8 cellular contexts compared by ENCODE assay signal in genomic region chr9:127926961-127927456, GRCh38. TPM values are rescaled to one million over a fixed set of nuclear protein-coding genes. Genes with fewer than 3 reads are reported as not detected.
DNase-seq lines count a peak whose midpoint lies in the region; ATAC-seq, FAIRE-seq and TF ChIP-seq lines count a peak whose summit lies in the region.

No MANE protein-coding gene starts in this region.

- H3K27me3 Mint-ChIP-seq in CD4-positive, CD25-positive, alpha-beta regulatory T cell, result peaks cover 32% of the 10 kb centered on the region

- no peaks in the 10 kb centered on the region for H3K36me3 Mint-ChIP-seq in CD4-positive, CD25-positive, alpha-beta regulatory T cell

- H3K27ac ChIP-seq in CD4-positive, CD25-positive, alpha-beta regulatory T cell (ENCODE audit: insufficient read depth, low read length, poor library complexity, severe bottlenecking), result no peak overlapping the region
- no peak overlapping the region for H3K27ac ChIP-seq in HEK293 (ENCODE audit: extremely low read depth, low read depth, low read length)
- no peak overlapping the region for H3K27ac ChIP-seq in mucosa of rectum (ENCODE audit: low read depth in 2 of 2, low read length in 2 of 2)
- no peak overlapping the region for H3K27ac ChIP-seq in ascending aorta

- FAIRE-seq in bronchial epithelial cell (lab: Jason Lieb, UNC), result no peak

- intact Hi-C loops in ascending aorta (cut with DNase I), result loop anchor here (10.0 kb wide), 1 partner anchor 422 kb away; no protein-coding TSS in a partner anchor

- H3K9ac ChIP-seq in mucosa of rectum (ENCODE audit: low read depth in 1 of 2, low read length in 2 of 2), result no peak overlapping the region

- POLR2A ChIA-PET in HEK293 (lab: Yijun Ruan, JAX), result no interaction called here

- DNase-seq in CD4-positive, CD25-positive, alpha-beta regulatory T cell, result no peak
- DNase-seq in bronchial epithelial cell (ENCODE audit: low read depth), result no peak
- DNase-seq in glomerular visceral epithelial cell (ENCODE audit: extremely low spot score), result no peak
- no peak for DNase-seq in ascending aorta (ENCODE audit: low spot score in 2 of 2)
- DNase-seq in mesenteric fat pad (ENCODE audit: low spot score), result no peak

- H3K9me3 Mint-ChIP-seq in CD4-positive, CD25-positive, alpha-beta regulatory T cell, result peaks cover 0 to 3% (median 0%) of the 10 kb centered on the region in 7 donors

- H3K4me3 ChIP-seq in CD4-positive, CD25-positive, alpha-beta regulatory T cell (ENCODE audit: low read depth, low read length), result no peak overlapping the region
- peak overlapping the region; percentile 34 for H3K4me3 ChIP-seq in HEK293 (ENCODE audit: low read depth, low read length)
- H3K4me3 ChIP-seq in bronchial epithelial cell (ENCODE audit: low read depth, low read length), result peak overlapping the region; percentile 70
- H3K4me3 ChIP-seq in mucosa of rectum (ENCODE audit: low read length in 2 of 2), result peak overlapping the region; percentile 2 to 26
- H3K4me3 ChIP-seq in ascending aorta, result no peak overlapping the region

- TF ChIP-seq CTCF in HEK293 (tag by site-specific recombination; IDR thresholded peaks at IDR 0.05), result no peak
- no peak for TF ChIP-seq CTCF in bronchial epithelial cell (IDR thresholded peaks at IDR 0.05; ENCODE audit: insufficient read depth, low read length, severe bottlenecking)
- no peak for TF ChIP-seq CTCF in ascending aorta (IDR thresholded peaks at IDR 0.05)

- ATAC-seq in CD4-positive, CD25-positive, alpha-beta regulatory T cell (ENCODE audit: low read depth in 2 of 2), result peak; percentile 1
- ATAC-seq in GM18498 (IDR thresholded peaks at IDR 0.05; ENCODE audit: unreplicated experiment), result no peak

- no peaks in the 10 kb centered on the region for H3K9me3 ChIP-seq in CD4-positive, CD25-positive, alpha-beta regulatory T cell (ENCODE audit: control insufficient read depth in 2 of 2, low read length in 2 of 2)
- no peaks in the 10 kb centered on the region for H3K9me3 ChIP-seq in HEK293 (ENCODE audit: control insufficient read depth, insufficient read depth, low read depth, low read length)
- H3K9me3 ChIP-seq in mucosa of rectum (ENCODE audit: control insufficient read depth in 2 of 2, low read length in 2 of 2), result no peaks in the 10 kb centered on the region
- no peaks in the 10 kb centered on the region for H3K9me3 ChIP-seq in ascending aorta

- H3K27ac Mint-ChIP-seq in CD4-positive, CD25-positive, alpha-beta regulatory T cell, result no peak overlapping the region

- peaks cover 0 to 36% (median 20%) of the 10 kb centered on the region in 4 donors for H3K4me1 Mint-ChIP-seq in CD4-positive, CD25-positive, alpha-beta regulatory T cell

- peaks cover 41% of the 10 kb centered on the region for H3K4me1 ChIP-seq in CD4-positive, CD25-positive, alpha-beta regulatory T cell (ENCODE audit: control insufficient read depth, insufficient read depth, low read length, poor library complexity, severe bottlenecking)
- H3K4me1 ChIP-seq in HEK293 (ENCODE audit: control insufficient read depth, insufficient read depth, low read length) (0 out of 2 replicates have a peak, but pooled peaks cover 5% of the 10 kb centered on the region), mucosa of rectum (ENCODE audit: control insufficient read depth in 2 of 2, insufficient read depth in 2 of 2, low read length in 2 of 2) (peaks cover 24 to 27% of the 10 kb centered on the region in 2 donors), ascending aorta (peaks cover 0 to 28% of the 10 kb centered on the region in 2 donors)

- H3K36me3 ChIP-seq in CD4-positive, CD25-positive, alpha-beta regulatory T cell (ENCODE audit: control insufficient read depth, insufficient read depth, low read length), result no peaks in the 10 kb centered on the region
- H3K36me3 ChIP-seq in HEK293 (ENCODE audit: control insufficient read depth in 2 of 2, insufficient read depth in 1 of 2, low read length in 2 of 2), result no peaks in the 10 kb centered on the region
- no peaks in the 10 kb centered on the region for H3K36me3 ChIP-seq in bronchial epithelial cell (ENCODE audit: control insufficient read depth, insufficient read depth, low read length)
- H3K36me3 ChIP-seq in mucosa of rectum (ENCODE audit: control insufficient read depth in 2 of 2, insufficient read depth in 2 of 2, low read length in 2 of 2), result no peaks in the 10 kb centered on the region
- H3K36me3 ChIP-seq in ascending aorta, result no peaks in the 10 kb centered on the region

- peak overlapping the region in 3 of 4 donors; percentile 58 to 88 (median 76) for H3K4me3 Mint-ChIP-seq in CD4-positive, CD25-positive, alpha-beta regulatory T cell

- H3K27me3 ChIP-seq in CD4-positive, CD25-positive, alpha-beta regulatory T cell (ENCODE audit: control insufficient read depth, insufficient read depth, low read length), result peaks cover 4% of the 10 kb centered on the region
- H3K27me3 ChIP-seq in bronchial epithelial cell (ENCODE audit: control insufficient read depth, insufficient read depth, low read length), result no peaks in the 10 kb centered on the region
- peaks cover 32 to 45% of the 10 kb centered on the region in 2 donors for H3K27me3 ChIP-seq in mucosa of rectum (ENCODE audit: control insufficient read depth in 2 of 2, insufficient read depth in 2 of 2, low read length in 2 of 2)
- H3K27me3 ChIP-seq in ascending aorta, result no peaks in the 10 kb centered on the region

- CTCF ChIA-PET in HEK293 (lab: Yijun Ruan, JAX), result interaction anchor here (1.1 to 8.6 kb wide), 2 partner anchors 108 to 192 kb away, joined by 4 to 65 read pairs; partner anchors contain the start of gene TOR2A

TF ChIP-seq in HEK293, 187 proteins besides CTCF, POLR2A, EP300 and RAD21:
- TF ChIP-seq KLF8 (tag by site-specific recombination; IDR thresholded peaks at IDR 0.05) (peak; percentile 58; the same call in 1 of the 2 replicates), ZBTB17 (tag by site-specific recombination; IDR thresholded peaks at IDR 0.05) (no peak)

RNA-seq across cellular contexts. Expression of gene PIP5KL1, which starts 3.6 kb away (rescaled TPM):
- total RNA-seq in CD4-positive, CD25-positive, alpha-beta regulatory T cell, result 3.3 TPM
- 1 to 10 TPM in 1 of 4 donors, under 1 TPM in 2, not detected in 1; 0.22 to 1.1 (median 0.81) TPM for polyA plus RNA-seq in CD4-positive, CD25-positive, alpha-beta regulatory T cell
- total RNA-seq in bronchial epithelial cell (2.1 and 5.1 TPM in 2 replicates), ascending aorta (not detected), mesenteric fat pad (2.2 TPM)

RNA-seq across cellular contexts. Expression of gene ST6GALNAC4, which starts 10.2 kb away (rescaled TPM):
- 31.6 TPM for total RNA-seq in CD4-positive, CD25-positive, alpha-beta regulatory T cell
- polyA plus RNA-seq in CD4-positive, CD25-positive, alpha-beta regulatory T cell, result 10 to 100 TPM; 23.1 to 23.8 (median 23.7) TPM
- 21.3 and 21.8 TPM in 2 replicates for total RNA-seq in bronchial epithelial cell
- 134 TPM for total RNA-seq in ascending aorta
- total RNA-seq in mesenteric fat pad, result 40.0 TPM

RNA-seq across cellular contexts. Expression of gene DPM2, which starts 10.6 kb away (rescaled TPM):
- 35.7 TPM for total RNA-seq in CD4-positive, CD25-positive, alpha-beta regulatory T cell
- 10 to 100 TPM; 27.5 to 30.6 (median 29.7) TPM for polyA plus RNA-seq in CD4-positive, CD25-positive, alpha-beta regulatory T cell
- total RNA-seq in bronchial epithelial cell, result 11.8 and 17.4 TPM in 2 replicates
- total RNA-seq in ascending aorta, result 18.2 TPM
- total RNA-seq in mesenteric fat pad, result 20.9 TPM

RNA-seq across cellular contexts. Expression of gene ST6GALNAC6, which starts 27.6 kb away (rescaled TPM):
- 136 TPM for total RNA-seq in CD4-positive, CD25-positive, alpha-beta regulatory T cell
- polyA plus RNA-seq in CD4-positive, CD25-positive, alpha-beta regulatory T cell, result 10 to 100 TPM; 43.7 to 50.5 (median 47.9) TPM
- 18.2 and 18.4 TPM in 2 replicates for total RNA-seq in bronchial epithelial cell
- total RNA-seq in ascending aorta, result 172 TPM
- 109 TPM for total RNA-seq in mesenteric fat pad

RNA-seq across cellular contexts. Expression of gene AK1, which starts 49.5 kb away (rescaled TPM):
- 84.7 TPM for total RNA-seq in CD4-positive, CD25-positive, alpha-beta regulatory T cell
- polyA plus RNA-seq in CD4-positive, CD25-positive, alpha-beta regulatory T cell, result under 1 TPM; 0.08 to 0.42 (median 0.25) TPM
- total RNA-seq in bronchial epithelial cell, result 19.0 and 54.0 TPM in 2 replicates
- total RNA-seq in ascending aorta, result 64.5 TPM
- total RNA-seq in mesenteric fat pad, result 68.3 TPM

Comparison
In these comparisons a context has a peak if more than half of its experiments do, and no peak if none do; other contexts are left out.
1. H3K4me3 ChIP-seq: peak in HEK293 (single experiment), bronchial epithelial cell (single experiment) and mucosa of rectum (2 of 2); none in CD4-positive, CD25-positive, alpha-beta regulatory T cell (single experiment) and ascending aorta (0 of 2).